17 cellular contexts compared by ENCODE assay signal in the genomic region with DNA sequence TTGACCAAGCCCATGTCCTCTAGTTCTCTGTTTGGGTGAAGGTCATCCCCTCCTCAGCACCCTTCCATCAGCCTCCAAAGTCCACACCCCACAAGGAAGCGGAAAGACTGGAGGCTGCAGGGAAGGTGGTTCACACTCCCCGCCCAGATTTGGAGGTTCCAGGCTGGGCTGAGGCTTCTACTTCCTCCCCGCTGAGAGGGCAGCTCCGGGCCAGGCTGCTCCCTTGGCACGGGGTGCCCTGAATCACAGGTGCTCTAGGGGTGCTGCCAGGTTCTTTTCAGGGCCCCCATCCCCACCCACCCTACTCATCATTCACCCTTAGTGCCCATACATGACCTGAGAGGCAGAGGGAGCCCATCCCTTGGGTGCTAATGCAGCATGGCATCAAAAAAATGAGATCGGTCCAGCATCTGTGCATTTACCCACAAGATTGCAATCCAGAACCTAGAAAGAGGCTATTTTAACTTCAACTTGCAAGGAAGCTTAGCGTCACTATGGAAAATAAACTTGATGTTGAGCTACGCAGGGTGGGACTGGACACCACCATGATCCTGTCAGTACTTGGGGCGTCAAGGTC. TPM values are rescaled to one million over a fixed set of nuclear protein-coding genes. Genes with fewer than 3 reads are reported as not detected.
A peak's percentile ranks its signal among the peaks of the same experiment; 100 is the strongest.
DNase-seq lines count a peak whose midpoint lies in the region; ATAC-seq, FAIRE-seq and TF ChIP-seq lines count a peak whose summit lies in the region.
"Had no signal": no experiment of that assay in that cellular context is flagged by ENCODE, and none has a peak within 500 bp of the region (broad histone marks: within the 10 kb centered on the region; RNA-seq: fewer than 3 reads in every experiment).

No MANE protein-coding gene starts in this region.

- H3K4me3 ChIP-seq in RWPE2 (ENCODE audit: severe bottlenecking) (no peak overlapping the region), colonic mucosa (no peak overlapping the region), small intestine (ENCODE audit: low read depth in 1 of 2, low read length in 2 of 2) (no peak overlapping the region), BE2C (ENCODE audit: low read depth, low read length) (no peak overlapping the region)

- WGBS in small intestine, 3 donors, result 57 to 76% (median 58%) methylated on average over 9 of the region's 9 CpGs

- DNase-seq in RWPE2 (ENCODE audit: low spot score) (peak; percentile 37), colonic mucosa (peak; percentile 30), mesenteric fat pad (ENCODE audit: low spot score) (peak; percentile 68), small intestine (peak; percentile 51), DMS 273 (lab: John Stamatoyannopoulos, UW; ENCODE audit: unreplicated experiment) (no peak), BE2C (no peak), DMS79 (lab: John Stamatoyannopoulos, UW) (no peak)
- no peak for DNase-seq in stimulated activated CD8-positive, alpha-beta memory T cell treated with anti-CD3 and anti-CD28 coated beads, Interleukin-4, amount 100 ng/mL, for 48 hours
- DNase-seq: Karpas-422, MM.1S, NCI-H1105, NCI-H1694 treated with DMSO at 0.1 percent for 48 hours, NCI-H2171, NCI-H82, SHP77 had no signal

- H3K36me3 ChIP-seq in RWPE2 (ENCODE audit: low read depth), result no peaks in the 10 kb centered on the region
- no peaks in the 10 kb centered on the region for H3K36me3 ChIP-seq in colonic mucosa
- no peaks in the 10 kb centered on the region for H3K36me3 ChIP-seq in small intestine (ENCODE audit: control insufficient read depth in 2 of 2, insufficient read depth in 2 of 2, low read length in 2 of 2)
- no peaks in the 10 kb centered on the region for H3K36me3 ChIP-seq in BE2C

- H3K9ac ChIP-seq in colonic mucosa (ENCODE audit: low read depth in 2 of 2, low read length in 2 of 2), result no peak overlapping the region

- no peak for ATAC-seq in RWPE2 (ENCODE audit: low read depth)
- ATAC-seq: Panc1 had no signal

- intact Hi-C loops in colonic mucosa (cut with DNase I), result no loop called here

- FAIRE-seq in small intestine (lab: Jason Lieb, UNC), result no peak
- FAIRE-seq: H1 had no signal

- H3K27me3 ChIP-seq in RWPE2 (ENCODE audit: insufficient read depth, poor library complexity, severe bottlenecking) (no peaks in the 10 kb centered on the region), colonic mucosa (no peaks in the 10 kb centered on the region), small intestine (ENCODE audit: control insufficient read depth in 2 of 2, insufficient read depth in 2 of 2, low read length in 2 of 2) (no peaks in the 10 kb centered on the region), BE2C (no peaks in the 10 kb centered on the region)

- H3K9me3 ChIP-seq in RWPE2 (ENCODE audit: severe bottlenecking), result no peaks in the 10 kb centered on the region
- no peaks in the 10 kb centered on the region for H3K9me3 ChIP-seq in colonic mucosa
- no peaks in the 10 kb centered on the region for H3K9me3 ChIP-seq in small intestine (ENCODE audit: control insufficient read depth, low read depth)
- H3K9me3 ChIP-seq in BE2C, result no peaks in the 10 kb centered on the region

- no peak overlapping the region for H3K27ac ChIP-seq in RWPE2 (ENCODE audit: poor library complexity, severe bottlenecking)
- H3K27ac ChIP-seq in colonic mucosa, result no peak overlapping the region
- H3K27ac ChIP-seq in small intestine (ENCODE audit: low read depth in 1 of 2, low read length in 1 of 2), result no peak overlapping the region

- no peak for TF ChIP-seq CTCF in RWPE2 (IDR thresholded peaks at IDR 0.05; ENCODE audit: poor library complexity, severe bottlenecking)
- TF ChIP-seq CTCF in colonic mucosa (IDR thresholded peaks at IDR 0.05), result no peak
- no peak for TF ChIP-seq CTCF in BE2C (IDR thresholded peaks at IDR 0.05; ENCODE audit: low read depth, low read length)

- H3K4me1 ChIP-seq in RWPE2 (ENCODE audit: insufficient read depth, poor library complexity, severe bottlenecking) (peaks cover 11% of the 10 kb centered on the region), colonic mucosa (no peaks in the 10 kb centered on the region), small intestine (ENCODE audit: control insufficient read depth in 2 of 2, insufficient read depth in 1 of 2, low read depth in 1 of 2, low read length in 1 of 2) (peaks cover 0 to 2% of the 10 kb centered on the region in 2 donors), BE2C (peaks cover 56% of the 10 kb centered on the region)

RNA-seq across cellular contexts. Expression of a gene that starts 47.3 kb away (rescaled TPM):
- total RNA-seq in colonic mucosa, result 10 to 100 TPM; 51.0 to 54.0 TPM
- total RNA-seq in mesenteric fat pad, result 81.1 TPM
- 10 to 100 TPM; 15.1 to 23.0 (median 16.8) TPM for polyA plus RNA-seq in small intestine
- polyA plus RNA-seq in BE2C (2012; ENCODE audit: insufficient read depth, insufficient read length, low read depth), result 175 TPM

Comparison
In these comparisons a context has a peak if more than half of its experiments do, and no peak if none do; other contexts are left out.
1. DNase-seq: peak in RWPE2 (single experiment), colonic mucosa (single experiment), mesenteric fat pad (single experiment) and small intestine (single experiment); none in DMS 273 (single experiment), BE2C (single experiment), stimulated activated CD8-positive, alpha-beta memory T cell treated with anti-CD3 and anti-CD28 coated beads, Interleukin-4, amount 100 ng/mL, for 48 hours (single experiment) and DMS79 (single experiment).